ENCODE assay signal across 16 cellular contexts in genomic region chr12:94329366-94329765, GRCh38.
DNase-seq lines count a peak whose midpoint lies in the region; ATAC-seq and TF ChIP-seq lines count a peak whose summit lies in the region.
"Had no signal": no experiment of that assay in that cellular context is flagged by ENCODE, and none has a peak within 500 bp of the region (broad histone marks: within the 10 kb centered on the region; RNA-seq: fewer than 3 reads in every experiment).

No MANE protein-coding gene starts in this region.

- H3K36me3 ChIP-seq in cardiac muscle cell (peaks cover 10% of the 10 kb centered on the region), heart left ventricle (peaks cover 0 to 38% (median 7%) of the 10 kb centered on the region in 9 donors), PC-3 (ENCODE audit: low read depth, low read length) (peaks cover 16% of the 10 kb centered on the region), upper lobe of right lung (no peaks in the 10 kb centered on the region)
- H3K36me3 ChIP-seq: uterus had no signal

- CTCF ChIA-PET in PC-3 (lab: Charles Lee), result no interaction called here

- H4K20me1 ChIP-seq in PC-3 (ENCODE audit: low read length), result no peaks in the 10 kb centered on the region

- TF ChIP-seq CTCF in cardiac muscle cell (IDR thresholded peaks at IDR 0.05; ENCODE audit: low read depth, low read length) (peak; percentile 9), heart left ventricle (IDR thresholded peaks at IDR 0.05) (peak in 5 of 12 donors; percentile 11 to 39 (median 36)), PC-3 (conservative IDR thresholded peaks at IDR 0.05; ENCODE audit: low read depth, low read length) (peak; percentile 46), fibroblast of mammary gland (conservative IDR thresholded peaks at IDR 0.05; ENCODE audit: control insufficient read depth, insufficient read depth, low read depth, low read length) (peak; percentile 7), upper lobe of right lung (IDR thresholded peaks at IDR 0.05) (peak; percentile 17)

- H3K27ac ChIP-seq in cardiac muscle cell (no peak overlapping the region), heart left ventricle (no peak overlapping the region), PC-3 (ENCODE audit: low read length) (no peak overlapping the region), upper lobe of right lung (no peak overlapping the region)
- H3K27ac ChIP-seq: skin epidermis, uterus, WERI-Rb-1 had no signal

- H3K9me3 ChIP-seq in cardiac muscle cell (ENCODE audit: low read depth) (no peaks in the 10 kb centered on the region), heart left ventricle (no peaks in the 10 kb centered on the region), PC-3 (ENCODE audit: low read length) (no peaks in the 10 kb centered on the region), upper lobe of right lung (no peaks in the 10 kb centered on the region)
- H3K9me3 ChIP-seq: uterus had no signal

- H3K9ac ChIP-seq in PC-3 (ENCODE audit: low read length), result no peak overlapping the region

- DNase-seq in cardiac muscle cell (ENCODE audit: low read depth in 1 of 2, low spot score in 1 of 2) (peak in 1 of 2 donors; percentile 30), heart left ventricle (no peak), PC-3 (no peak), fibroblast of mammary gland (ENCODE audit: low read depth) (no peak), upper lobe of right lung (no peak), NCI-H2171 treated with DMSO at 0.1 percent for 48 hours (lab: John Stamatoyannopoulos, UW) (no peak)
- DNase-seq in stimulated activated CD4-positive, alpha-beta T cell treated with anti-CD3 and anti-CD28 coated beads, Interleukin-4, amount 100 ng/mL, for 1 hour, result no peak
- DNase-seq: H7; islet precursor cell; KBM-7; NCI-H2081 treated with DMSO at 0.1 percent for 48 hours; stimulated activated naive CD4-positive, alpha-beta T cell; uterus; WERI-Rb-1 had no signal

- no peak for TF ChIP-seq POLR2A in heart left ventricle (IDR thresholded peaks at IDR 0.05)

- BruUV-seq in PC-3 (replicated peaks; lab: Mats Ljungman, UMichigan), result no TSS peak

- H2AFZ ChIP-seq in PC-3 (ENCODE audit: low read length), result no peak overlapping the region

- ATAC-seq in heart left ventricle (no peak), PC-3 (no peak), upper lobe of right lung (no peak), HG03521 (IDR thresholded peaks at IDR 0.05; ENCODE audit: unreplicated experiment) (no peak)

- WGBS in heart left ventricle, 4 donors, result 92 to 97% (median 97%) methylated on average over 1 of the region's 1 CpG

- no peaks in the 10 kb centered on the region for H3K9me2 ChIP-seq in PC-3 (replicated peaks; ENCODE audit: low read length)

- H3K4me3 ChIP-seq in cardiac muscle cell, result no peak overlapping the region
- no peak overlapping the region for H3K4me3 ChIP-seq in heart left ventricle
- H3K4me3 ChIP-seq in PC-3 (ENCODE audit: low read length), result no peak overlapping the region
- H3K4me3 ChIP-seq in fibroblast of mammary gland (ENCODE audit: control insufficient read depth, low read depth, low read length), result no peak overlapping the region
- no peak overlapping the region for H3K4me3 ChIP-seq in upper lobe of right lung
- H3K4me3 ChIP-seq: skin epidermis, uterus had no signal

- H3K79me2 ChIP-seq in PC-3 (ENCODE audit: low read length), result no peaks in the 10 kb centered on the region

- H3K4me2 ChIP-seq in PC-3 (ENCODE audit: low read length), result no peak overlapping the region

- H3K4me1 ChIP-seq in cardiac muscle cell (ENCODE audit: low read depth), result peaks cover 11% of the 10 kb centered on the region
- H3K4me1 ChIP-seq in heart left ventricle, result peaks cover 0 to 8% (median 0%) of the 10 kb centered on the region in 12 donors
- H3K4me1 ChIP-seq in PC-3 (ENCODE audit: insufficient read depth, low read length), result peaks cover 14% of the 10 kb centered on the region
- H3K4me1 ChIP-seq in upper lobe of right lung, result no peaks in the 10 kb centered on the region
- H3K4me1 ChIP-seq: uterus had no signal

- H3F3A ChIP-seq in PC-3 (ENCODE audit: low read length, unreplicated experiment), result no peaks in the 10 kb centered on the region

- intact Hi-C loops in heart left ventricle (cut with DNase I), result loop anchor here in 4 of 10 donors (5.0 to 10.0 kb wide), 2 partner anchors 195 to 203 kb away; no protein-coding TSS in a partner anchor
- intact Hi-C loops in PC-3 (cut with micrococcal nuclease), result no loop called here
- intact Hi-C loops in upper lobe of right lung (cut with DNase I), result no loop called here

- POLR2A ChIA-PET in PC-3 (lab: Charles Lee; ENCODE audit: unreplicated experiment), result interaction anchor here (0.6 kb wide), 1 partner anchor 704 kb away, joined by 9 read pairs; no protein-coding TSS in a partner anchor

- no peaks in the 10 kb centered on the region for H3K27me3 ChIP-seq in cardiac muscle cell
- no peaks in the 10 kb centered on the region for H3K27me3 ChIP-seq in heart left ventricle
- H3K27me3 ChIP-seq in PC-3 (ENCODE audit: low read length), result no peaks in the 10 kb centered on the region
- no peaks in the 10 kb centered on the region for H3K27me3 ChIP-seq in upper lobe of right lung
- H3K27me3 ChIP-seq: uterus had no signal
